ENCODE assay signal across 10 cellular contexts in the genomic region with DNA sequence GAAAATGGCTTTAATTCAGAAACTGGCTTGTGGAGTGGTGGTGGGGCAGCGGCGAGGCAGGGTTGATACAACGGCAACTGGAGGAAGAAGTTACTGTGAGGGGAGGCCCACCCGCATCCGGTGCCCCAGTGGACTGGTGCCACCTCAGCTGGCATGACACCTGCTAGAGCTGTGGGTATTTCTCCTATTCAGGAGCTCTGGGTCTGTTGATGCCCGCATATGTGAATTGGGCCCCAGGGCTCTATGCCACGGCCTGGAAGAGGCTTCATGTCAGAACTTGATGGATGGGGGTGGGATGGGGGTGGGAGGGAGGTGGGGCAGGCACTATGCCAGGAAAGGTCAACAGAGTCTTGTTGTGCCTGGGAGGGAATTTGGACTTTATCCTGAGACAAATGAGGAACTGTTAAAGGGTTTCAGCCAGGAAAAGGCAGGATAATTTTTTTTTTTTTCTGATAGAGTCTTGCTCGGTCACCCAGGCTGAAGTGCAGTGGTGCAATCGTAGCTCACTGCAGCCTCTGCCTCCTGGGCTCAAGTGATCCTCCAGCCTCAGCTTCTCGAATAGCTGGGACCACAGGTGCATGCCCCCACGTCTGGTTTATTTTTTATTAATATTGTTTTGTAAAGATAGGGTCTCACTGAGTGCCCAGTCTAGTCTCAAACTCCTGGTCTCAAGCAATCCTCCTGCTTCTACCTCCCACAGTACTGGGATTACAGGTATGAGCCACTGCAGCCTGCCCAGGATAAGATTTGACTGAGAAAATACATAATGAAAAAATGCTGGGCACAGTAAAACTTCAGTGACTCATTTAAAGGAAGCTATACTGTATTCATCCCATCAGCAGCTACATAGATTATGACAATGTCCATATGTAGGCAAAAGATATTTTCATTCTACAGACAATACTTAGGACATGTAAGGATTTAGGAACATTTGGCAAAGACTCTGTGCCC. TPM values are rescaled to one million over a fixed set of nuclear protein-coding genes. Genes with fewer than 3 reads are reported as not detected.
DNase-seq lines count a peak whose midpoint lies in the region; ATAC-seq, FAIRE-seq and TF ChIP-seq lines count a peak whose summit lies in the region.
"Had no signal": no experiment of that assay in that cellular context is flagged by ENCODE, and none has a peak within 500 bp of the region (broad histone marks: within the 10 kb centered on the region; RNA-seq: fewer than 3 reads in every experiment).

No MANE protein-coding gene starts in this region.

- no peak for FAIRE-seq in pancreas (lab: Jason Lieb, UNC)

- peak overlapping the region; percentile 32; the same call in 1 of the 2 replicates for H3K9ac ChIP-seq in DND-41 (ENCODE audit: low read depth, low read length)

- H3K9me3 ChIP-seq in DND-41 (ENCODE audit: insufficient read depth, low read length, severe bottlenecking), result no peaks in the 10 kb centered on the region
- H3K9me3 ChIP-seq in Panc1 (ENCODE audit: control insufficient read depth, insufficient read depth, low read depth, low read length), result no peaks in the 10 kb centered on the region
- no peaks in the 10 kb centered on the region for H3K9me3 ChIP-seq in pancreas

- H4K20me1 ChIP-seq in DND-41 (ENCODE audit: insufficient read depth, low read length), result no peaks in the 10 kb centered on the region

- no peaks in the 10 kb centered on the region for H3K27me3 ChIP-seq in DND-41 (ENCODE audit: insufficient read depth, low read length, poor library complexity)
- no peaks in the 10 kb centered on the region for H3K27me3 ChIP-seq in Panc1 (ENCODE audit: control insufficient read depth, insufficient read depth, low read length)
- no peaks in the 10 kb centered on the region for H3K27me3 ChIP-seq in pancreas

- 16 to 22% methylated on average over 11 of the region's 11 CpGs for WGBS in pancreas, 2 donors

- peak overlapping the region; percentile 9; the same call in 1 of the 2 replicates for H3K4me2 ChIP-seq in DND-41 (ENCODE audit: insufficient read depth, low read length)

- BruUV-seq in Panc1 (replicated peaks; lab: Mats Ljungman, UMichigan), result no TSS peak

- in situ Hi-C loops in Panc1 (cut with HindIII; ENCODE audit: low pct_unique_long_range_greater_than_20kb, low sequenced_read_pairs), result no loop called here

- peak; percentile 81 for DNase-seq in DND-41
- DNase-seq in Panc1 (ENCODE audit: low read depth, low spot score), result no peak
- peak; percentile 20 for DNase-seq in fibroblast of mammary gland (ENCODE audit: low read depth)
- peak; percentile 69 to 85 (median 80) for DNase-seq in pancreas
- DNase-seq in occipital lobe (lab: John Stamatoyannopoulos, UW), result no peak
- DNase-seq in coronary artery (ENCODE audit: low spot score), result no peak
- DNase-seq: HFFc6; stimulated activated CD4-positive, alpha-beta T cell treated with anti-CD3 and anti-CD28 coated beads, Interleukin-1b, Interleukin-23, amount 100 ng/mL, for 48 hours had no signal

- H3K36me3 ChIP-seq in DND-41 (ENCODE audit: insufficient read depth, low read length) (no peaks in the 10 kb centered on the region), Panc1 (ENCODE audit: control insufficient read depth, insufficient read depth, low read length) (no peaks in the 10 kb centered on the region), pancreas (no peaks in the 10 kb centered on the region)

- no peak overlapping the region for H3K4me3 ChIP-seq in DND-41 (ENCODE audit: low read depth in 1 of 2, low read length in 2 of 2)
- H3K4me3 ChIP-seq in Panc1 (ENCODE audit: low read depth in 2 of 2, low read length in 2 of 2), result no peak overlapping the region
- no peak overlapping the region for H3K4me3 ChIP-seq in fibroblast of mammary gland (ENCODE audit: control insufficient read depth, low read depth, low read length)
- H3K4me3 ChIP-seq in pancreas, result no peak overlapping the region
- no peak overlapping the region for H3K4me3 ChIP-seq in coronary artery

- H3K27ac ChIP-seq in DND-41 (ENCODE audit: low read length) (peak overlapping the region; percentile 68), Panc1 (ENCODE audit: low read length) (peak overlapping the region; percentile 75), pancreas (peak overlapping the region; percentile 55 to 81 (median 59)), coronary artery (peak overlapping the region in 1 of 2 donors; percentile 27)

- intact Hi-C loops in Panc1 (cut with micrococcal nuclease; ENCODE audit: unreplicated experiment), result no loop called here
- intact Hi-C loops in pancreas (cut with DNase I), result loop anchor here in 1 of 3 donors (10.0 kb wide), 1 partner anchor 64 kb away; the partner anchor contains the start of gene MAT2A

- POLR2A ChIA-PET in Panc1 (lab: Charles Lee), result interaction anchor here (0.6 to 0.7 kb wide), 2 partner anchors 34 to 68 kb away, joined by 3 to 9 read pairs; partner anchors contain the start of gene MAT2A

- CTCF ChIA-PET in Panc1 (lab: Charles Lee), result interaction anchor here (0.6 to 1.2 kb wide), 3 partner anchors 26 to 71 kb away, joined by 3 to 16 read pairs (median 3); no protein-coding TSS in a partner anchor

- H3K79me2 ChIP-seq in DND-41 (ENCODE audit: insufficient read depth, low read length), result no peaks in the 10 kb centered on the region

- H3K4me1 ChIP-seq in DND-41 (ENCODE audit: insufficient read depth, low read length) (peaks cover 16% of the 10 kb centered on the region), Panc1 (ENCODE audit: control insufficient read depth, insufficient read depth, low read length) (peaks cover 26% of the 10 kb centered on the region), pancreas (peaks cover 16 to 39% (median 37%) of the 10 kb centered on the region in 3 donors)

- ATAC-seq in DND-41 (ENCODE audit: insufficient read depth, low read depth), result peak; percentile 95
- ATAC-seq in Panc1, result peak; percentile 49; the same call in 1 of the 2 replicates
- peak; percentile 73 to 80 (median 78) for ATAC-seq in pancreas
- no peak for ATAC-seq in HG02588 (IDR thresholded peaks at IDR 0.05; ENCODE audit: unreplicated experiment)
- no peak for ATAC-seq in GM19324 (IDR thresholded peaks at IDR 0.05; ENCODE audit: low FRiP score, unreplicated experiment)

- H2AFZ ChIP-seq in DND-41 (ENCODE audit: low read depth, low read length), result no peak overlapping the region

- TF ChIP-seq CTCF in DND-41 (IDR thresholded peaks at IDR 0.05; ENCODE audit: borderline replicate concordance, extremely low read depth, low read length, poor library complexity, severe bottlenecking) (no peak), Panc1 (IDR thresholded peaks at IDR 0.05) (no peak), fibroblast of mammary gland (conservative IDR thresholded peaks at IDR 0.05; ENCODE audit: control insufficient read depth, insufficient read depth, low read depth, low read length) (no peak), pancreas (IDR thresholded peaks at IDR 0.05) (no peak), coronary artery (IDR thresholded peaks at IDR 0.05) (no peak)

RNA-seq across cellular contexts. Expression of gene SH2D6, which starts 52.6 kb away (rescaled TPM):
- total RNA-seq in Panc1 (2021; ENCODE audit: unreplicated experiment) (3.3 TPM), pancreas (1 to 10 TPM in 5 of 6 donors, under 1 TPM in 1; 0.70 to 9.7 (median 2.8) TPM), occipital lobe (0.47 TPM)
- 3.3 TPM for polyA plus RNA-seq in Panc1 (2012; ENCODE audit: insufficient read length)
- 10 to 100 TPM; 21.3 to 28.1 TPM for polyA plus RNA-seq in pancreas

Comparison
In these comparisons a context has a peak if more than half of its experiments do, and no peak if none do; other contexts are left out.
1. ATAC-seq: peak in DND-41 (single experiment), Panc1 (single experiment) and pancreas (4 of 4); none in HG02588 (single experiment) and GM19324 (single experiment).
2. DNase-seq: peak in DND-41 (single experiment), fibroblast of mammary gland (single experiment) and pancreas (6 of 6); none in Panc1 (single experiment), occipital lobe (single experiment) and coronary artery (single experiment).